10 cellular contexts compared by ENCODE assay signal in genomic region chr9:109793196-109793595, GRCh38. TPM values are rescaled to one million over a fixed set of nuclear protein-coding genes. Genes with fewer than 3 reads are reported as not detected.
DNase-seq lines count a peak whose midpoint lies in the region; ATAC-seq and TF ChIP-seq lines count a peak whose summit lies in the region.
"Had no signal": no experiment of that assay in that cellular context is flagged by ENCODE, and none has a peak within 500 bp of the region (broad histone marks: within the 10 kb centered on the region; RNA-seq: fewer than 3 reads in every experiment).

No MANE protein-coding gene starts in this region.

- H3K4me1 ChIP-seq in ascending aorta: peaks cover 20 to 81% of the 10 kb centered on the region in 2 donors
- peaks cover 0 to 98% (median 39%) of the 10 kb centered on the region in 4 donors for H3K4me1 ChIP-seq in tibial artery

- no peaks in the 10 kb centered on the region for H3K27me3 Mint-ChIP-seq in activated naive CD8-positive, alpha-beta T cell treated with anti-CD3 and anti-CD28 coated beads, Interleukin-2, amount 50 U/mL, for 24 hours

- no peak for ATAC-seq in activated naive CD8-positive, alpha-beta T cell treated with anti-CD3 and anti-CD28 coated beads, Interleukin-2, amount 50 U/mL, for 24 hours

- no peaks in the 10 kb centered on the region for H3K9me3 Mint-ChIP-seq in activated naive CD8-positive, alpha-beta T cell treated with anti-CD3 and anti-CD28 coated beads, Interleukin-2, amount 50 U/mL, for 24 hours

- intact Hi-C loops in ascending aorta (cut with DNase I): loop anchor here (1.0 to 10.0 kb wide), 2 partner anchors 23 to 318 kb away; no protein-coding TSS in a partner anchor
- intact Hi-C loops in tibial artery (cut with DNase I; ENCODE audit: low total_unique reads): no loop called here

- no peaks in the 10 kb centered on the region for H3K36me3 Mint-ChIP-seq in activated naive CD8-positive, alpha-beta T cell treated with anti-CD3 and anti-CD28 coated beads, Interleukin-2, amount 50 U/mL, for 24 hours (ENCODE audit: low read depth)

- H3K4me1 Mint-ChIP-seq in activated naive CD8-positive, alpha-beta T cell treated with anti-CD3 and anti-CD28 coated beads, Interleukin-2, amount 50 U/mL, for 24 hours: no peaks in the 10 kb centered on the region

- H3K27ac Mint-ChIP-seq in activated naive CD8-positive, alpha-beta T cell treated with anti-CD3 and anti-CD28 coated beads, Interleukin-2, amount 50 U/mL, for 24 hours: no peak overlapping the region

- H3K9me3 ChIP-seq in ascending aorta (no peaks in the 10 kb centered on the region), tibial artery (no peaks in the 10 kb centered on the region)

- no peak overlapping the region for H3K4me3 Mint-ChIP-seq in activated naive CD8-positive, alpha-beta T cell treated with anti-CD3 and anti-CD28 coated beads, Interleukin-2, amount 50 U/mL, for 24 hours

- H3K4me3 ChIP-seq in HFF-Myc (replicated peaks; ENCODE audit: low read depth, low read length) (no peak overlapping the region), ascending aorta (no peak overlapping the region), kidney epithelial cell (ENCODE audit: low read depth, low read length) (no peak overlapping the region), tibial artery (no peak overlapping the region)

- peak; percentile 84 for DNase-seq in HFF-Myc (ENCODE audit: extremely low read depth, low read depth)
- DNase-seq in ascending aorta (ENCODE audit: low spot score in 2 of 2): peak in 1 of 2 donors; percentile 63
- DNase-seq in kidney epithelial cell (ENCODE audit: low read depth): peak; percentile 79
- no peak for DNase-seq in tibial artery
- no peak for DNase-seq in activated CD8-positive, alpha-beta memory T cell treated with anti-CD3 and anti-CD28 coated beads for 24 hours
- no peak for DNase-seq in SHP77 (lab: John Stamatoyannopoulos, UW)
- no peak for DNase-seq in activated naive CD8-positive, alpha-beta T cell treated with anti-CD3 and anti-CD28 coated beads, Interleukin-2, amount 50 U/mL, for 24 hours
- DNase-seq in NCI-H748 (lab: John Stamatoyannopoulos, UW; ENCODE audit: unreplicated experiment): no peak
- DNase-seq: activated CD8-positive, alpha-beta memory T cell treated with anti-CD3 and anti-CD28 coated beads, Interleukin-2, amount 50 U/mL, for 48 hours; NCI-H1930 had no signal

- H3K27me3 ChIP-seq in ascending aorta: no peaks in the 10 kb centered on the region
- no peaks in the 10 kb centered on the region for H3K27me3 ChIP-seq in kidney epithelial cell (ENCODE audit: control insufficient read depth, insufficient read depth, low read length)
- no peaks in the 10 kb centered on the region for H3K27me3 ChIP-seq in tibial artery

- TF ChIP-seq CTCF in HFF-Myc (IDR thresholded peaks at IDR 0.05; ENCODE audit: low read depth, low read length, missing control alignments) (no peak), ascending aorta (IDR thresholded peaks at IDR 0.05) (no peak), kidney epithelial cell (IDR thresholded peaks at IDR 0.05; ENCODE audit: insufficient read depth, low read length, poor library complexity, severe bottlenecking) (no peak), tibial artery (IDR thresholded peaks at IDR 0.05) (no peak)

- H3K27ac ChIP-seq in ascending aorta (peak overlapping the region; percentile 88 to 96), tibial artery (peak overlapping the region; percentile 67 to 69)

- H3K36me3 ChIP-seq in ascending aorta (no peaks in the 10 kb centered on the region), kidney epithelial cell (ENCODE audit: control insufficient read depth, insufficient read depth, low read length) (no peaks in the 10 kb centered on the region), tibial artery (no peaks in the 10 kb centered on the region)

RNA-seq across cellular contexts. Expression of gene PALM2AKAP2, which starts 13.2 kb away (rescaled TPM):
- total RNA-seq in ascending aorta (38.2 TPM), kidney epithelial cell (10.1 and 19.3 TPM in 2 replicates)

Comparison
In these comparisons a context has a peak if more than half of its experiments do, and no peak if none do; other contexts are left out.
1. DNase-seq: peak in HFF-Myc (single experiment) and kidney epithelial cell (single experiment); none in tibial artery (0 of 2), activated CD8-positive, alpha-beta memory T cell treated with anti-CD3 and anti-CD28 coated beads for 24 hours (single experiment), SHP77 (0 of 2), activated naive CD8-positive, alpha-beta T cell treated with anti-CD3 and anti-CD28 coated beads, Interleukin-2, amount 50 U/mL, for 24 hours (single experiment) and NCI-H748 (single experiment).